Comparison of ENCODE assay signal across 8 cellular contexts in the genomic region with DNA sequence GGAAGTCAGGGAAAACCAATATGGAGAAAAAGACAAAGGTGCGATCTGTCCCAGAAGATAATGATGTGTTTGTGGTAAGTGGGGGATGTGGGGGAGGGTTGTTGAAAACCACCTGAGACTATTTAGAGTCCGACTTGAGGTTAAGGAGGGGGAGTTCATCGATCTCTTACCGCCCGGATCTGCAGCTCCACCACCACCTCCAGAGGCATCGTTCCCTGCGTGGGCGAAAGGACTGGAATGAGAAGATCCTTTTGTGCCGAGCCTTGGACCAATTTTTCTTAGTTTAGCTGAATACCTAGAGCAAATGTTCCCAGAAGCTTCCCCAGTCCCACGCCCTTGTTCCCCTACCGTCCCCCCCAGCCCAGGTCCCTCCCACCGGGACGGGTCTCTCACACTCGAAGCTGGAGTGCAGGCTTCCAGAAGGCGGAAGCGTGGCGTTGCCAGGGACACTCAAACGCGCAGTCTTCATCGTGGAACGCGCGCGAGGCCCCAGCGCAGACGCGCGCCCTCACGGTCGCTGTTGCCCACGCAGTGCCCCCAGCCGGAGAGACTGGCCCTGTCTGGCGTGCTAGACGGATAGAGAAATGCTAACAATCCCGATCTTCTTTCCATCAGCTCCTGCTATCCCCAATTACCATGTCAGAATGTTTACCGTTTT. TPM values are rescaled to one million over a fixed set of nuclear protein-coding genes. Genes with fewer than 3 reads are reported as not detected.
DNase-seq lines count a peak whose midpoint lies in the region; ATAC-seq, FAIRE-seq and TF ChIP-seq lines count a peak whose summit lies in the region.

A gene with protein sequence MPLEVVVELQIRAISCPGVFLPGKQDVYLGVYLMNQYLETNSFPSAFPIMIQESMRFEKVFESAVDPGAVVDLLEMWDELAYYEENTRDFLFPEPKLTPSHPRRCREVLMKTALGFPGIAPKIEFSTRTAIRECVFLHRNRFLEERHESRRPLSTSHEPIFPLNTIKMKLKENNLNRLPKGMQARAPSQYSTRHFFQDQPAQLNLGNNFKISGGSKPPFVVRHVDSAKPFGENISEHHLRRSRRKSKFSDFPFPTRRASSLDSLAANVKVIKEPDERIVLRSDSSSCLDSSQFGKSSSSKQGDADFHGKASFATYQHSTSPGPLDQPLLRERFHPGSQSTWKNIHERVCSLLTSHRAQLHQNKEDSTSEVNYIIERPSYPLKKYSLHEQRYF (minus strand): TSS at position 439 of the 658 bp plus-strand sequence. CDS start 230 bp downstream, at position 209.

- H3K4me3 ChIP-seq in Peyer's patch (peak within 1 kb of the TSS; percentile 26 to 77 (median 48)), transverse colon (peak within 1 kb of the TSS; percentile 12 to 58 (median 40))

- ATAC-seq in HG02759 (IDR thresholded peaks at IDR 0.05; ENCODE audit: unreplicated experiment) (peak; percentile 46), foreskin keratinocyte (peak; percentile 21), natural killer cell (peak; percentile 34 to 53 (median 53)), HG03175 (IDR thresholded peaks at IDR 0.05; ENCODE audit: unreplicated experiment) (no peak)

- 1 to 5% methylated on average over 5 to 32 of the region's 36 CpGs for whole genome bisulfite sequencing in transverse colon (ENCODE audit: low coverage in 1 of 2), 2 donors

- H3K4me1 ChIP-seq in Peyer's patch (peaks cover 0 to 24% (median 8%) of the 10 kb centered on the region in 4 donors), foreskin keratinocyte (peaks cover 18% of the 10 kb centered on the region), transverse colon (peaks cover 3 to 46% (median 26%) of the 10 kb centered on the region in 4 donors)

- no peak for FAIRE-seq in D721Med (lab: Jason Lieb, UNC)

- intact Hi-C loops in natural killer cell (cut with micrococcal nuclease) (loop anchor here (10.0 kb wide), 1 partner anchor 319 kb away; a partner anchor contains a TSS), transverse colon (cut with DNase I; ENCODE audit: low total_unique reads) (no loop called here)

- DNase-seq in D721Med (ENCODE audit: insufficient read length, low spot score) (peak; percentile 44), Peyer's patch (peak; percentile 54 to 86 (median 81)), foreskin keratinocyte (peak in 1 of 2 donors; percentile 29), natural killer cell (peak; percentile 24), transverse colon (peak; percentile 76)
- peak; percentile 9 for DNase-seq in activated gamma-delta T cell treated with anti-CD3 and anti-CD28 coated beads, Interleukin-2, amount 50 U/mL, for 16 hours (ENCODE audit: low read depth)

- peaks cover 6 to 11% of the 10 kb centered on the region in 2 donors for H3K27me3 Mint-ChIP-seq in natural killer cell (ENCODE audit: low read depth in 2 of 2)

- H3K9me3 Mint-ChIP-seq in natural killer cell, result no peaks in the 10 kb centered on the region

- peak in 1 of 2 donors; percentile 25 for TF ChIP-seq POLR2A in Peyer's patch (IDR thresholded peaks at IDR 0.05)
- TF ChIP-seq POLR2A in transverse colon (IDR thresholded peaks at IDR 0.05), result peak; percentile 23

- H3K4me3 Mint-ChIP-seq in natural killer cell, result peak within 1 kb of the TSS; percentile 88

- no peaks in the 10 kb centered on the region for H3K36me3 Mint-ChIP-seq in natural killer cell

- TF ChIP-seq CTCF in D721Med (IDR thresholded peaks at IDR 0.05; ENCODE audit: insufficient read depth, missing control alignments), result no peak
- TF ChIP-seq CTCF in Peyer's patch (IDR thresholded peaks at IDR 0.05), result peak in 1 of 6 experiments; percentile 7
- TF ChIP-seq CTCF in foreskin keratinocyte (conservative IDR thresholded peaks at IDR 0.05), result peak; percentile 27
- TF ChIP-seq CTCF in natural killer cell (IDR thresholded peaks at IDR 0.05), result no peak
- TF ChIP-seq CTCF in transverse colon (IDR thresholded peaks at IDR 0.05), result no peak

- no peaks in the 10 kb centered on the region for H3K27me3 ChIP-seq in Peyer's patch
- no peaks in the 10 kb centered on the region for H3K27me3 ChIP-seq in foreskin keratinocyte
- H3K27me3 ChIP-seq in transverse colon, result no peaks in the 10 kb centered on the region

- no peak for TF ChIP-seq EP300 in transverse colon (IDR thresholded peaks at IDR 0.05; ENCODE audit: low read depth)

- in situ Hi-C loops in transverse colon (cut with MboI; ENCODE audit: low pct_ligation_motif_present in 1 of 4, low pct_unique_long_range_greater_than_20kb in 1 of 4, low sequenced_read_pairs in 3 of 4), result loop anchor here in 1 of 4 donors (25.0 kb wide), 1 partner anchor 321 kb away; a partner anchor contains a TSS

- H3K36me3 ChIP-seq in Peyer's patch (no peaks in the 10 kb centered on the region), transverse colon (no peaks in the 10 kb centered on the region)

- H3K4me1 Mint-ChIP-seq in natural killer cell, result peaks cover 46 to 58% of the 10 kb centered on the region in 2 donors

- peak within 1 kb of the TSS; percentile 68 to 91 for H3K27ac Mint-ChIP-seq in natural killer cell

- H3K27ac ChIP-seq in Peyer's patch, result peak within 1 kb of the TSS; percentile 41 to 89 (median 66)
- H3K27ac ChIP-seq in foreskin keratinocyte, result no peak within 1 kb of the TSS
- peak within 1 kb of the TSS; percentile 50 to 94 (median 78) for H3K27ac ChIP-seq in transverse colon

- H3K9me3 ChIP-seq in Peyer's patch (no peaks in the 10 kb centered on the region), transverse colon (no peaks in the 10 kb centered on the region)

RNA-seq across cellular contexts. Expression of the gene that starts here (rescaled TPM):
- total RNA-seq in Peyer's patch (10 to 100 TPM; 13.4 to 19.0 (median 16.6) TPM), foreskin keratinocyte (0.24 and 0.28 TPM in 2 replicates), natural killer cell (1 to 10 TPM; 2.0 to 4.7 (median 4.3) TPM), transverse colon (10 to 100 TPM in 1 of 4 donors, 1 to 10 TPM in 2, not detected in 1; 1.9 to 13.2 (median 5.5) TPM)
- 0.18 TPM in 2 replicates for polyA plus RNA-seq in foreskin keratinocyte

Comparison
In these comparisons a context has a peak if more than half of its experiments do, and no peak if none do; other contexts are left out.
1. Peak in ATAC-seq in foreskin keratinocyte; RNA of the gene not detected or under 1 TPM.